13 cellular contexts compared by ENCODE assay signal in the genomic region with DNA sequence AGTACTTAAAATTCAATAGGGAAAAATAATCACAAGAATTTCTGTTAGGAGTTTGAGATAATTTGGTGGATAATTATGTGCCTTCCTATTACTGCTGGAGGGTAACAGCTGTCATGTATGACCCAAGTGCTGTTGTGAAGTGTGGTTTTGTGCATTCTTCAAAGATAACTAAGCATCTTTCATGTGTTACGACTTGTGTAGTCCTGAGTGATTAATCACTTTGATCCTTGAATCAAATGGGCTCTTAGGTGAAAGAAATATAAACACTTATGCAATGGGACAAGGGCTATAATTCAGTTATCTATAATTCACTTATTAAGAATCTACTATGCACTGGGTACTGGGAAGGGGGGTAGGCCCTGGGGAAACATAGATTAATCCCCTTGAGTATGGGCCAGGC.
DNase-seq lines count a peak whose midpoint lies in the region; ATAC-seq and TF ChIP-seq lines count a peak whose summit lies in the region.
"Had no signal": no experiment of that assay in that cellular context is flagged by ENCODE, and none has a peak within 500 bp of the region (broad histone marks: within the 10 kb centered on the region; RNA-seq: fewer than 3 reads in every experiment).

No MANE protein-coding gene starts in this region.

- no peaks in the 10 kb centered on the region for H3K36me3 ChIP-seq in HEK293 (ENCODE audit: control insufficient read depth in 2 of 2, insufficient read depth in 1 of 2, low read length in 2 of 2)
- H3K36me3 ChIP-seq: gastroesophageal sphincter, WERI-Rb-1 had no signal

- no peaks in the 10 kb centered on the region for H3K4me1 Mint-ChIP-seq in activated T-cell treated with anti-CD3 and anti-CD28 coated beads, Interleukin-2, amount 50 U/mL, for 4 hours (ENCODE audit: low read depth)

- TF ChIP-seq CTCF in AG04449 (IDR thresholded peaks at IDR 0.05; ENCODE audit: insufficient read depth, low read length, missing control alignments) (no peak), HEK293 (tag by site-specific recombination; IDR thresholded peaks at IDR 0.05) (no peak), foreskin fibroblast (IDR thresholded peaks at IDR 0.05; ENCODE audit: low read depth, low read length) (no peak)

- intact Hi-C loops in left colon (cut with DNase I, micrococcal nuclease): no loop called here

- no peak overlapping the region for H3K4me3 Mint-ChIP-seq in activated T-cell treated with anti-CD3 and anti-CD28 coated beads, Interleukin-2, amount 50 U/mL, for 4 hours
- H3K4me3 Mint-ChIP-seq: stimulated activated naive CD8-positive, alpha-beta T cell treated with anti-CD3 and anti-CD28 coated beads, Interleukin-15, amount 100 ng/mL, for 72 hours had no signal

- ATAC-seq in left colon: no peak
- no peak for ATAC-seq in activated T-cell treated with anti-CD3 and anti-CD28 coated beads, Interleukin-2, amount 50 U/mL, for 4 hours
- ATAC-seq: gastroesophageal sphincter; stimulated activated naive CD8-positive, alpha-beta T cell treated with anti-CD3 and anti-CD28 coated beads, Interleukin-15, amount 100 ng/mL, for 72 hours had no signal

- H3K9me3 ChIP-seq in HEK293 (ENCODE audit: control insufficient read depth, insufficient read depth, low read depth, low read length): no peaks in the 10 kb centered on the region
- H3K9me3 ChIP-seq: gastroesophageal sphincter had no signal

- H3K27me3 Mint-ChIP-seq in activated T-cell treated with anti-CD3 and anti-CD28 coated beads, Interleukin-2, amount 50 U/mL, for 4 hours (ENCODE audit: low read depth): peaks cover 16% of the 10 kb centered on the region

- H3K27ac ChIP-seq in HEK293 (ENCODE audit: extremely low read depth, low read depth, low read length): no peak overlapping the region
- H3K27ac ChIP-seq: gastroesophageal sphincter, WERI-Rb-1 had no signal

- no peaks in the 10 kb centered on the region for H3K36me3 Mint-ChIP-seq in activated T-cell treated with anti-CD3 and anti-CD28 coated beads, Interleukin-2, amount 50 U/mL, for 4 hours (ENCODE audit: insufficient read depth)

- H3K9me3 Mint-ChIP-seq in activated T-cell treated with anti-CD3 and anti-CD28 coated beads, Interleukin-2, amount 50 U/mL, for 4 hours: peaks cover 4% of the 10 kb centered on the region
- H3K9me3 Mint-ChIP-seq: stimulated activated naive CD8-positive, alpha-beta T cell treated with anti-CD3 and anti-CD28 coated beads, Interleukin-15, amount 100 ng/mL, for 72 hours had no signal

- CTCF ChIA-PET in AG04449 (lab: Yijun Ruan, JAX): interaction anchor here (1.0 kb wide), 1 partner anchor 9 kb away, joined by 3 read pairs; no protein-coding TSS in a partner anchor
- CTCF ChIA-PET in HEK293 (lab: Yijun Ruan, JAX): interaction anchor here (1.0 kb wide), 1 partner anchor 100 kb away, joined by 3 read pairs; no protein-coding TSS in a partner anchor

- H3K4me3 ChIP-seq in AG04449 (ENCODE audit: low read depth, low read length): no peak overlapping the region
- no peak overlapping the region for H3K4me3 ChIP-seq in HEK293 (ENCODE audit: low read depth, low read length)
- no peak overlapping the region for H3K4me3 ChIP-seq in foreskin fibroblast (ENCODE audit: low read depth in 1 of 2, low read length in 2 of 2)
- H3K4me3 ChIP-seq: gastroesophageal sphincter, skin epidermis had no signal

- H3K4me1 ChIP-seq in HEK293 (ENCODE audit: control insufficient read depth, insufficient read depth, low read length): no peaks in the 10 kb centered on the region
- H3K4me1 ChIP-seq: gastroesophageal sphincter had no signal

- peak; percentile 56 for DNase-seq in AG04449 (ENCODE audit: low read depth, low spot score)
- DNase-seq in T1000 (lab: John Stamatoyannopoulos, UW): peak; percentile 21
- peak; percentile 70 to 80 for DNase-seq in foreskin fibroblast
- DNase-seq in GM19240 (ENCODE audit: insufficient read length, low spot score): no peak
- no peak for DNase-seq in left colon
- DNase-seq in NCI-H146 (lab: John Stamatoyannopoulos, UW): no peak
- no peak for DNase-seq in activated T-cell treated with anti-CD3 and anti-CD28 coated beads, Interleukin-2, amount 50 U/mL, for 4 hours
- DNase-seq: nucleus accumbens; stimulated activated naive CD8-positive, alpha-beta T cell treated with anti-CD3 and anti-CD28 coated beads, Interleukin-15, amount 100 ng/mL, for 72 hours; WERI-Rb-1 had no signal

- POLR2A ChIA-PET in AG04449 (lab: Yijun Ruan, JAX) (no interaction called here), HEK293 (lab: Yijun Ruan, JAX) (no interaction called here)

TF ChIP-seq in HEK293, 187 proteins besides CTCF, POLR2A, EP300 and RAD21:
- TF ChIP-seq ZSCAN23 (tag by site-specific recombination; IDR thresholded peaks at IDR 0.05): no peak
- TF ChIP-seq ZBTB1 (tag by site-specific recombination; IDR thresholded peaks at IDR 0.05): no peak
- TF ChIP-seq ZNF558 (tag by site-specific recombination; IDR thresholded peaks at IDR 0.05): no peak
- no peak for TF ChIP-seq ZNF140 (tag by site-specific recombination; IDR thresholded peaks at IDR 0.05)
- no peak for TF ChIP-seq ZNF366 (tag by site-specific recombination; conservative IDR thresholded peaks at IDR 0.05)
- TF ChIP-seq SP7 (tag by site-specific recombination; IDR thresholded peaks at IDR 0.05): 0 out of 2 replicates have a peak, but pooled peaks have one; percentile 23
- no peak for TF ChIP-seq ZBTB17 (tag by site-specific recombination; IDR thresholded peaks at IDR 0.05)
- no peak for TF ChIP-seq ZNF292 (tag by site-specific recombination; IDR thresholded peaks at IDR 0.05; ENCODE audit: borderline replicate concordance, low read depth)

Comparison
In these comparisons a context has a peak if more than half of its experiments do, and no peak if none do; other contexts are left out.
1. DNase-seq: peak in AG04449 (single experiment), T1000 (single experiment) and foreskin fibroblast (2 of 2); none in GM19240 (single experiment), left colon (0 of 2), NCI-H146 (single experiment) and activated T-cell treated with anti-CD3 and anti-CD28 coated beads, Interleukin-2, amount 50 U/mL, for 4 hours (single experiment).